ENCODE assay signal across 1 cellular context in the genomic region with DNA sequence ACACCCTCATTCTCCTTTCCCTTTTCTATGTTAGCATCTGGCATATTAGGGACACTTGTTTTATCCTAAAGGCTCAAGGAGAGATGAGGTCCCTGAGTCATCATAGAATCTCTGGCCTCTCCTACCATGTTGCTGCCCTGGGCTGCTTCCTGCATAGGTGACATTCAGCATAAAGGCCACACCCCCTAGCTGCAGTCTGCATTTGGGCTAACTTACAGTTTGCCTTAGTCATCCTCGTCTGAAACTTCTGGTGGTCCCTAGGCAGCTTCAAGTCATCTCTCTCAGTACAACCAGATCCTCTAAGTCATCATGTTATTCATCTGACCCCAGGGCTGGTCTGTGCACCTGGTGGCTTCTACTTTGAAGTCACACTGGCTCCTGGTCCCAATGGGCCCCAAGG.
TF ChIP-seq lines count a peak whose summit lies in the region.

No MANE protein-coding gene starts in this region.

TF ChIP-seq in H1, 55 proteins besides CTCF, POLR2A, EP300 and RAD21:
- no peak for TF ChIP-seq TBP (IDR thresholded peaks at IDR 0.05; ENCODE audit: low read depth, low read length)
- TF ChIP-seq SRF (IDR thresholded peaks at IDR 0.05; ENCODE audit: low read depth, low read length): no peak
- no peak for TF ChIP-seq TAF7 (optimal IDR thresholded peaks at IDR 0.05; ENCODE audit: borderline replicate concordance, low read depth, low read length)
- TF ChIP-seq RBBP5 (IDR thresholded peaks at IDR 0.05; ENCODE audit: borderline replicate concordance, low read depth, low read length): no peak
- TF ChIP-seq, protein P1, sequence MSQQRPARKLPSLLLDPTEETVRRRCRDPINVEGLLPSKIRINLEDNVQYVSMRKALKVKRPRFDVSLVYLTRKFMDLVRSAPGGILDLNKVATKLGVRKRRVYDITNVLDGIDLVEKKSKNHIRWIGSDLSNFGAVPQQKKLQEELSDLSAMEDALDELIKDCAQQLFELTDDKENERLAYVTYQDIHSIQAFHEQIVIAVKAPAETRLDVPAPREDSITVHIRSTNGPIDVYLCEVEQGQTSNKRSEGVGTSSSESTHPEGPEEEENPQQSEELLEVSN (IDR thresholded peaks at IDR 0.05): no peak
- TF ChIP-seq, protein P2, sequence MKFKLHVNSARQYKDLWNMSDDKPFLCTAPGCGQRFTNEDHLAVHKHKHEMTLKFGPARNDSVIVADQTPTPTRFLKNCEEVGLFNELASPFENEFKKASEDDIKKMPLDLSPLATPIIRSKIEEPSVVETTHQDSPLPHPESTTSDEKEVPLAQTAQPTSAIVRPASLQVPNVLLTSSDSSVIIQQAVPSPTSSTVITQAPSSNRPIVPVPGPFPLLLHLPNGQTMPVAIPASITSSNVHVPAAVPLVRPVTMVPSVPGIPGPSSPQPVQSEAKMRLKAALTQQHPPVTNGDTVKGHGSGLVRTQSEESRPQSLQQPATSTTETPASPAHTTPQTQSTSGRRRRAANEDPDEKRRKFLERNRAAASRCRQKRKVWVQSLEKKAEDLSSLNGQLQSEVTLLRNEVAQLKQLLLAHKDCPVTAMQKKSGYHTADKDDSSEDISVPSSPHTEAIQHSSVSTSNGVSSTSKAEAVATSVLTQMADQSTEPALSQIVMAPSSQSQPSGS (IDR thresholded peaks at IDR 0.05; ENCODE audit: low read length): no peak
- TF ChIP-seq SIRT6 (IDR thresholded peaks at IDR 0.05; ENCODE audit: low read length): no peak
- TF ChIP-seq JUND (IDR thresholded peaks at IDR 0.05; ENCODE audit: low read length): no peak
- no peak for TF ChIP-seq CBX8 (IDR thresholded peaks at IDR 0.05; ENCODE audit: borderline replicate concordance, low read depth, low read length)
- TF ChIP-seq BCL11A (IDR thresholded peaks at IDR 0.05; ENCODE audit: low read depth in 2 of 2, low read length in 2 of 2): no peak
- no peak for TF ChIP-seq SP2 (IDR thresholded peaks at IDR 0.05; ENCODE audit: low read length)
- no peak for TF ChIP-seq PHF8 (conservative IDR thresholded peaks at IDR 0.05; ENCODE audit: low read depth, low read length)
- TF ChIP-seq RNF2 (IDR thresholded peaks at IDR 0.05; ENCODE audit: borderline replicate concordance, low read depth, low read length, missing control alignments, poor library complexity, severe bottlenecking): no peak
- no peak for TF ChIP-seq EGR1 (IDR thresholded peaks at IDR 0.05; ENCODE audit: borderline replicate concordance, low read depth, low read length)
- TF ChIP-seq KDM4A (IDR thresholded peaks at IDR 0.05; ENCODE audit: low read depth, low read length, severe bottlenecking): no peak
- no peak for TF ChIP-seq FOSL1 (IDR thresholded peaks at IDR 0.05; ENCODE audit: insufficient read depth, low read depth, low read length)
- TF ChIP-seq MAFK (IDR thresholded peaks at IDR 0.05; ENCODE audit: low read depth, low read length): no peak
- no peak for TF ChIP-seq SUZ12 (IDR thresholded peaks at IDR 0.05; ENCODE audit: low read length)
- TF ChIP-seq BACH1 (IDR thresholded peaks at IDR 0.05; ENCODE audit: low read length): no peak
- TF ChIP-seq SP1 (IDR thresholded peaks at IDR 0.05; ENCODE audit: low read depth, low read length): no peak
